ENCODE assay signal across 10 cellular contexts in genomic region chr14:55458800-55459577, GRCh38. TPM values are rescaled to one million over a fixed set of nuclear protein-coding genes. Genes with fewer than 3 reads are reported as not detected.
DNase-seq lines count a peak whose midpoint lies in the region; ATAC-seq and TF ChIP-seq lines count a peak whose summit lies in the region.
"Had no signal": no experiment of that assay in that cellular context is flagged by ENCODE, and none has a peak within 500 bp of the region (broad histone marks: within the 10 kb centered on the region; RNA-seq: fewer than 3 reads in every experiment).

No MANE protein-coding gene starts in this region.

- TF ChIP-seq CTCF in GM12865 (IDR thresholded peaks at IDR 0.05; ENCODE audit: insufficient read depth, low read depth, low read length, missing control alignments) (no peak), fibroblast of lung (conservative IDR thresholded peaks at IDR 0.05 in 1 of 2, IDR thresholded peaks at IDR 0.05 in 1 of 2; ENCODE audit: low read depth in 1 of 2, low read length in 2 of 2) (no peak)

- H3K27ac ChIP-seq in fibroblast of lung (ENCODE audit: insufficient read depth, low read length), result no peak overlapping the region

- DNase-seq in GM12865 (ENCODE audit: low read depth) (peak; percentile 68), fibroblast of lung (ENCODE audit: low read depth in 2 of 2) (peak; percentile 29 to 68), HT-29 (ENCODE audit: low spot score) (no peak), cerebellar cortex (ENCODE audit: low spot score) (no peak), iPS-NIHi7 (ENCODE audit: extremely low spot score) (no peak)
- DNase-seq in activated CD4-positive, alpha-beta T cell treated with anti-CD3 and anti-CD28 coated beads for 4 hours, result no peak

- no peaks in the 10 kb centered on the region for H3K27me3 ChIP-seq in fibroblast of lung (ENCODE audit: control insufficient read depth, insufficient read depth, low read length)

- no peak overlapping the region for H3K4me2 ChIP-seq in fibroblast of lung (ENCODE audit: extremely low read depth, insufficient read depth, low read length)

- H3K9ac ChIP-seq in fibroblast of lung (ENCODE audit: insufficient read depth, low read length), result no peak overlapping the region

- no peaks in the 10 kb centered on the region for H4K20me1 ChIP-seq in fibroblast of lung (ENCODE audit: control insufficient read depth, extremely low read depth, insufficient read depth, low read length)

- ATAC-seq in GM21390 (IDR thresholded peaks at IDR 0.05; ENCODE audit: unreplicated experiment) (peak; percentile 79), HG03457 (IDR thresholded peaks at IDR 0.05; ENCODE audit: unreplicated experiment) (peak; percentile 83)

- no peaks in the 10 kb centered on the region for H3K79me2 ChIP-seq in fibroblast of lung (ENCODE audit: control insufficient read depth, insufficient read depth, low read length)

- H3K4me1 ChIP-seq in fibroblast of lung (ENCODE audit: control insufficient read depth, extremely low read depth, insufficient read depth, low read length), result peaks cover 1% of the 10 kb centered on the region

- H3K36me3 ChIP-seq in fibroblast of lung (ENCODE audit: control insufficient read depth, insufficient read depth, low read length), result no peaks in the 10 kb centered on the region

- no peak overlapping the region for H2AFZ ChIP-seq in fibroblast of lung (ENCODE audit: low read length)

- no peaks in the 10 kb centered on the region for H3K9me3 ChIP-seq in fibroblast of lung (ENCODE audit: control insufficient read depth, insufficient read depth, low read depth, low read length)

- H3K4me3 ChIP-seq in GM12865 (ENCODE audit: low read depth, low read length) (no peak overlapping the region), fibroblast of lung (replicated peaks in 1 of 4; ENCODE audit: control extremely low read depth in 1 of 4, insufficient read depth in 1 of 4, low read depth in 3 of 4, low read length in 4 of 4) (no peak overlapping the region)

RNA-seq across cellular contexts. Expression of gene TBPL2, which starts 18.6 kb away (rescaled TPM):
- not detected in 2 replicates for total RNA-seq in fibroblast of lung
- polyA plus RNA-seq in fibroblast of lung, result not detected in 2 replicates
- polyA plus RNA-seq in fibroblast of lung (2012), result not detected in 2 replicates
- not detected in 2 replicates for polyA minus RNA-seq in fibroblast of lung (ENCODE audit: low replicate concordance)
- total RNA-seq in HT-29 (2014; rRNA removed; shearing (Covaris generic)), result not detected in 2 replicates
- total RNA-seq: activated CD8-positive, alpha-beta memory T cell treated with anti-CD3 and anti-CD28 coated beads for 36 hours; subcutaneous adipose tissue had no signal

RNA-seq across cellular contexts. Expression of gene ATG14, which starts 47.4 kb away (rescaled TPM):
- total RNA-seq in fibroblast of lung, result 18.5 and 21.6 TPM in 2 replicates
- polyA plus RNA-seq in fibroblast of lung, result 7.2 and 9.9 TPM in 2 replicates
- polyA plus RNA-seq in fibroblast of lung (2012), result 5.9 and 8.4 TPM in 2 replicates
- 6.2 and 7.4 TPM in 2 replicates for polyA minus RNA-seq in fibroblast of lung (ENCODE audit: low replicate concordance)
- total RNA-seq in HT-29 (2014; rRNA removed; shearing (Covaris generic)), result 3.1 and 3.5 TPM in 2 replicates

Comparison
In these comparisons a context has a peak if more than half of its experiments do, and no peak if none do; other contexts are left out.
1. DNase-seq: peak in GM12865 (single experiment) and fibroblast of lung (2 of 2); none in HT-29 (single experiment), cerebellar cortex (single experiment), activated CD4-positive, alpha-beta T cell treated with anti-CD3 and anti-CD28 coated beads for 4 hours (0 of 2) and iPS-NIHi7 (single experiment).